In genomic region chr20:33663161-33664084, GRCh38 we compare ENCODE assay signal across 1 cellular context.
TF ChIP-seq lines count a peak whose summit lies in the region.

No MANE protein-coding gene starts in this region.

TF ChIP-seq in GM12878, 131 proteins besides CTCF, POLR2A, EP300 and RAD21 (continued from another document):
- TF ChIP-seq REST (IDR thresholded peaks at IDR 0.05; ENCODE audit: low read depth, low read length) (0 out of 2 replicates have a peak, but pooled peaks have one; percentile 13), JUNB (IDR thresholded peaks at IDR 0.05) (no peak), PRDM15 (CRISPR knock-in tag; IDR thresholded peaks at IDR 0.05) (no peak), MLLT1 (IDR thresholded peaks at IDR 0.05) (no peak), KLF5 (IDR thresholded peaks at IDR 0.05; ENCODE audit: partially characterized antibody) (peak; percentile 75), IKZF1 (conservative IDR thresholded peaks at IDR 0.05) (peak; percentile 59), CHD4 (IDR thresholded peaks at IDR 0.05) (no peak), JUND (IDR thresholded peaks at IDR 0.05; ENCODE audit: low read depth, low read length) (no peak), ZBED1 (IDR thresholded peaks at IDR 0.05; ENCODE audit: borderline replicate concordance) (no peak), MXI1 (IDR thresholded peaks at IDR 0.05; ENCODE audit: low read depth, low read length) (no peak), IKZF2 (IDR thresholded peaks at IDR 0.05) (0 out of 4 replicates have a peak, but pooled peaks of 1 of the 2 experiments have one; percentile 27), ESRRA (IDR thresholded peaks at IDR 0.05; ENCODE audit: low read length) (no peak), DPF2 (IDR thresholded peaks at IDR 0.05) (peak; percentile 78), GATAD2B (conservative IDR thresholded peaks at IDR 0.05; ENCODE audit: low read depth) (peak; percentile 86), RB1 (IDR thresholded peaks at IDR 0.05; ENCODE audit: borderline replicate concordance) (no peak; the same call in 1 of the 2 replicates), SUZ12 (IDR thresholded peaks at IDR 0.05; ENCODE audit: unreplicated experiment) (no peak), SMARCA5 (IDR thresholded peaks at IDR 0.05) (peak; percentile 70; the same call in 1 of the 2 replicates), BACH1 (IDR thresholded peaks at IDR 0.05; ENCODE audit: borderline replicate concordance) (peak; percentile 75; the same call in 1 of the 2 replicates), SREBF1 (IDR thresholded peaks at IDR 0.05; ENCODE audit: low read length) (no peak), MEF2B (IDR thresholded peaks at IDR 0.05; ENCODE audit: partially characterized antibody, poor library complexity, severe bottlenecking) (peak; percentile 41), ZNF24 (IDR thresholded peaks at IDR 0.05) (no peak), PAX5 (IDR thresholded peaks at IDR 0.05; ENCODE audit: borderline replicate concordance, low read depth, low read length) (0 out of 2 replicates have a peak, but pooled peaks have one; percentile 6), CREB1 (IDR thresholded peaks at IDR 0.05; ENCODE audit: low read depth) (peak; percentile 59; the same call in 1 of the 2 replicates), SIN3A (IDR thresholded peaks at IDR 0.05; ENCODE audit: low read depth, low read length) (peak; percentile 62; the same call in 1 of the 2 replicates), ZBTB11 (CRISPR knock-in tag; IDR thresholded peaks at IDR 0.05) (peak; percentile 79), NR2C1 (IDR thresholded peaks at IDR 0.05) (no peak; the same call in 1 of the 2 replicates), E2F4 (IDR thresholded peaks at IDR 0.05; ENCODE audit: low read depth, low read length) (no peak), RCOR1 (conservative IDR thresholded peaks at IDR 0.05; ENCODE audit: low read depth, low read length) (no peak), NBN (IDR thresholded peaks at IDR 0.05) (no peak), CUX1 (IDR thresholded peaks at IDR 0.05; ENCODE audit: insufficient replicate concordance, low read depth, low read length) (no peak), CBX5 (IDR thresholded peaks at IDR 0.05; ENCODE audit: low read depth) (no peak), POU2F2 (IDR thresholded peaks at IDR 0.05; ENCODE audit: borderline replicate concordance, low read depth, low read length) (0 out of 3 replicates have a peak, but pooled peaks have one; percentile 48), USF1 (IDR thresholded peaks at IDR 0.05; ENCODE audit: borderline replicate concordance, extremely low read length, insufficient read depth, low read depth, low read length) (no peak), RELB (IDR thresholded peaks at IDR 0.05; ENCODE audit: low read depth) (no peak), FOXK2 (IDR thresholded peaks at IDR 0.05) (no peak), CEBPB (IDR thresholded peaks at IDR 0.05; ENCODE audit: borderline replicate concordance in 1 of 2, low read depth in 2 of 2, low read length in 2 of 2) (no peak), BCL11A (IDR thresholded peaks at IDR 0.05; ENCODE audit: low read depth, low read length) (no peak), RAD51 (IDR thresholded peaks at IDR 0.05) (no peak), RUNX3 (IDR thresholded peaks at IDR 0.05; ENCODE audit: low read length) (peak; percentile 58), PML (IDR thresholded peaks at IDR 0.05; ENCODE audit: low read length) (peak; percentile 84; the same call in 1 of the 2 replicates)
TF ChIP-seq in GM12878: peak in this region for 33.
